26 cellular contexts compared by ENCODE assay signal in genomic region chr11:74370122-74370521, GRCh38. TPM values are rescaled to one million over a fixed set of nuclear protein-coding genes. Genes with fewer than 3 reads are reported as not detected.
"Had no signal": no experiment of that assay in that cellular context is flagged by ENCODE, and none has a peak within 500 bp of the region (broad histone marks: within the 10 kb centered on the region; RNA-seq: fewer than 3 reads in every experiment).

No MANE protein-coding gene starts in this region.

- H3K9me3 Mint-ChIP-seq: activated naive CD4-positive, alpha-beta T cell treated with anti-CD3 and anti-CD28 coated beads for 36 hours; activated naive CD8-positive, alpha-beta T cell treated with anti-CD3 and anti-CD28 coated beads, Interleukin-2, amount 10 ng/mL, durations not matched to agents 7 days and 5 days; dendritic cell treated with granulocyte-macrophage colony-stimulating factor and Interleukin-4, amounts not matched to agents 40 ng/mL and 50 ng/mL, for 4 days; effector memory CD8-positive, alpha-beta T cell; nephron; stimulated activated memory B cell treated with anti-CD40 and anti-IgM and Interleukin-4, amounts not matched to agents 10 μg/mL and 1 μg/mL and 100 μg/mL, for 72 hours; T-helper 1 cell treated with Interleukin-12 subunit alpha and Interleukin-12 subunit beta and Interleukin-4 antibody, amounts not matched to agents 30 μg/mL and 1 μg/mL, for 36 hours had no signal

- ATAC-seq: effector memory CD8-positive, alpha-beta T cell; gastroesophageal sphincter; heart left ventricle; left lung; right lobe of liver; stimulated activated memory B cell treated with anti-CD40 and anti-IgM and Interleukin-4, amounts not matched to agents 10 μg/mL and 1 μg/mL and 100 μg/mL, for 72 hours had no signal

- H3K4me1 Mint-ChIP-seq: activated naive CD8-positive, alpha-beta T cell treated with anti-CD3 and anti-CD28 coated beads, Interleukin-2, amount 10 ng/mL, durations not matched to agents 7 days and 5 days; stimulated activated memory B cell treated with anti-CD40 and anti-IgM and Interleukin-4, amounts not matched to agents 10 μg/mL and 1 μg/mL and 100 μg/mL, for 72 hours had no signal

- H3K27me3 Mint-ChIP-seq: activated naive CD8-positive, alpha-beta T cell treated with anti-CD3 and anti-CD28 coated beads, Interleukin-2, amount 10 ng/mL, durations not matched to agents 7 days and 5 days; dendritic cell treated with granulocyte-macrophage colony-stimulating factor and Interleukin-4, amounts not matched to agents 40 ng/mL and 50 ng/mL, for 4 days; effector memory CD8-positive, alpha-beta T cell; stimulated activated memory B cell treated with anti-CD40 and anti-IgM and Interleukin-4, amounts not matched to agents 10 μg/mL and 1 μg/mL and 100 μg/mL, for 72 hours had no signal

- H3K36me3 ChIP-seq: cardiac muscle cell, right lobe of liver had no signal

- DNase-seq: activated CD4-positive, alpha-beta T cell treated with anti-CD3 and anti-CD28 coated beads for 4 hours; activated CD4-positive, alpha-beta T cell treated with anti-CD3 and anti-CD28 coated beads, Interleukin-2, amount 50 U/mL, for 48 hours; activated CD4-positive, CD25-positive, alpha-beta regulatory T cell; activated effector memory CD4-positive, alpha-beta T cell treated with Interleukin-2 at 50 U/mL for 16 hours; activated naive CD4-positive, alpha-beta T cell treated with anti-CD3 and anti-CD28 coated beads for 36 hours; activated naive CD8-positive, alpha-beta T cell treated with anti-CD3 and anti-CD28 coated beads, Interleukin-2, amount 10 ng/mL, durations not matched to agents 7 days and 5 days; activated T-cell treated with anti-CD3 and anti-CD28 coated beads, Interleukin-2, amount 50 U/mL, for 48 hours; effector memory CD8-positive, alpha-beta T cell; heart left ventricle; kidney; left lung; right lobe of liver; stimulated activated CD4-positive, alpha-beta T cell treated with anti-CD3 and anti-CD28 coated beads, Interleukin-15, amount 100 ng/mL, for 24 hours; stomach had no signal

- H3K27ac ChIP-seq: cardiac muscle cell, esophagus muscularis mucosa, gastroesophageal sphincter, heart left ventricle, left lung, right lobe of liver, stomach, suprapubic skin, tibial nerve had no signal

- H3K4me3 ChIP-seq: cardiac muscle cell, esophagus muscularis mucosa, gastroesophageal sphincter, heart left ventricle, left lung, lung, right lobe of liver, smooth muscle cell, stomach, suprapubic skin, tibial nerve had no signal

- H3K9me3 ChIP-seq: esophagus muscularis mucosa, gastroesophageal sphincter, heart left ventricle, left lung, right lobe of liver, stomach, suprapubic skin, tibial nerve had no signal

- H3K4me1 ChIP-seq: esophagus muscularis mucosa, gastroesophageal sphincter, heart left ventricle, left lung, right lobe of liver, stomach, suprapubic skin, tibial nerve had no signal

- H3K27ac Mint-ChIP-seq: activated naive CD4-positive, alpha-beta T cell treated with anti-CD3 and anti-CD28 coated beads for 36 hours; activated naive CD8-positive, alpha-beta T cell treated with anti-CD3 and anti-CD28 coated beads, Interleukin-2, amount 10 ng/mL, durations not matched to agents 7 days and 5 days; dendritic cell treated with granulocyte-macrophage colony-stimulating factor and Interleukin-4, amounts not matched to agents 40 ng/mL and 50 ng/mL, for 4 days; effector memory CD8-positive, alpha-beta T cell; nephron; stimulated activated memory B cell treated with anti-CD40 and anti-IgM and Interleukin-4, amounts not matched to agents 10 μg/mL and 1 μg/mL and 100 μg/mL, for 72 hours; T-helper 1 cell treated with Interleukin-12 subunit alpha and Interleukin-12 subunit beta and Interleukin-4 antibody, amounts not matched to agents 30 μg/mL and 1 μg/mL, for 36 hours had no signal

- H3K27me3 ChIP-seq: cardiac muscle cell, esophagus muscularis mucosa, gastroesophageal sphincter, heart left ventricle, left lung, right lobe of liver, stomach, suprapubic skin, tibial nerve had no signal

- H3K36me3 Mint-ChIP-seq: stimulated activated memory B cell treated with anti-CD40 and anti-IgM and Interleukin-4, amounts not matched to agents 10 μg/mL and 1 μg/mL and 100 μg/mL, for 72 hours had no signal

- H3K4me3 Mint-ChIP-seq: activated naive CD4-positive, alpha-beta T cell treated with anti-CD3 and anti-CD28 coated beads for 36 hours; activated naive CD8-positive, alpha-beta T cell treated with anti-CD3 and anti-CD28 coated beads, Interleukin-2, amount 10 ng/mL, durations not matched to agents 7 days and 5 days; dendritic cell treated with granulocyte-macrophage colony-stimulating factor and Interleukin-4, amounts not matched to agents 40 ng/mL and 50 ng/mL, for 4 days; effector memory CD8-positive, alpha-beta T cell; nephron; stimulated activated memory B cell treated with anti-CD40 and anti-IgM and Interleukin-4, amounts not matched to agents 10 μg/mL and 1 μg/mL and 100 μg/mL, for 72 hours; T-helper 1 cell treated with Interleukin-12 subunit alpha and Interleukin-12 subunit beta and Interleukin-4 antibody, amounts not matched to agents 30 μg/mL and 1 μg/mL, for 36 hours had no signal

RNA-seq across cellular contexts. Expression of gene P4HA3, which starts 58.7 kb away (rescaled TPM):
- total RNA-seq: activated CD8-positive, alpha-beta memory T cell treated with anti-CD3 and anti-CD28 coated beads for 36 hours; activated naive CD4-positive, alpha-beta T cell treated with anti-CD3 and anti-CD28 coated beads for 36 hours; activated naive CD8-positive, alpha-beta T cell treated with anti-CD3 and anti-CD28 coated beads, Interleukin-2, amount 10 ng/mL, durations not matched to agents 7 days and 5 days; cardiac muscle cell had no signal
